Comparison of ENCODE assay signal across 20 cellular contexts in genomic region chr20:24492031-24492607, GRCh38. TPM values are rescaled to one million over a fixed set of nuclear protein-coding genes. Genes with fewer than 3 reads are reported as not detected.
A peak's percentile ranks its signal among the peaks of the same experiment; 100 is the strongest.
DNase-seq lines count a peak whose midpoint lies in the region; ATAC-seq and TF ChIP-seq lines count a peak whose summit lies in the region.
"Had no signal": no experiment of that assay in that cellular context is flagged by ENCODE, and none has a peak within 500 bp of the region (broad histone marks: within the 10 kb centered on the region; RNA-seq: fewer than 3 reads in every experiment).

No MANE protein-coding gene starts in this region.

- CTCF ChIA-PET in HEK293T (lab: Yijun Ruan, JAX): no interaction called here

- H3K27me3 ChIP-seq in heart right ventricle: no peaks in the 10 kb centered on the region
- H3K27me3 ChIP-seq in iPS-18a (ENCODE audit: control insufficient read depth, insufficient read depth, low read length): no peaks in the 10 kb centered on the region

- H3K9ac ChIP-seq in iPS-18a (ENCODE audit: low read length): no peak overlapping the region

- peaks cover 0 to 38% (median 9%) of the 10 kb centered on the region in 9 donors for H3K4me1 ChIP-seq in heart right ventricle
- peaks cover 26% of the 10 kb centered on the region for H3K4me1 ChIP-seq in iPS-18a (ENCODE audit: control insufficient read depth, low read depth, low read length)

- ATAC-seq in heart right ventricle (peak in 7 of 8 donors; percentile 16 to 58 (median 46)), HG02970 (IDR thresholded peaks at IDR 0.05; ENCODE audit: low FRiP score, unreplicated experiment) (no peak)
- ATAC-seq: natural killer cell treated with Interleukin-12 subunit alpha and Interleukin-12 subunit beta and Interleukin-15 and Interleukin-18, amount 100 ng/mL, for 72 hours had no signal

- H3K27ac ChIP-seq in heart right ventricle (peak overlapping the region in 1 of 10 donors; percentile 34), iPS-18a (ENCODE audit: low read length) (no peak overlapping the region)

- DNase-seq in heart right ventricle (no peak), cardiac septum (ENCODE audit: low spot score) (no peak), astrocyte of the cerebellum (ENCODE audit: low read depth) (no peak), posterior vena cava (ENCODE audit: low spot score) (no peak), HEK293T (ENCODE audit: extremely low spot score) (no peak), SW480 (ENCODE audit: low spot score) (no peak)
- DNase-seq: activated CD4-positive, alpha-beta T cell treated with anti-CD3 and anti-CD28 coated beads, Interleukin-2, amount 50 U/mL, for 1 hour; activated naive CD4-positive, alpha-beta T cell; activated T-cell treated with anti-CD3 and anti-CD28 coated beads for 4 hours; DMS 273 treated with DMSO at 0.1 percent for 48 hours; Karpas-422; NCI-H1048; NCI-H2029 treated with DMSO at 0.1 percent for 48 hours; NCI-H510A; small intestine; stimulated activated CD4-positive, alpha-beta T cell treated with anti-CD3 and anti-CD28 coated beads, Interleukin-4, amount 100 ng/mL, for 1 hour; SW 1271 had no signal

- H3K9me3 ChIP-seq in heart right ventricle: no peaks in the 10 kb centered on the region
- H3K9me3 ChIP-seq in iPS-18a (ENCODE audit: control insufficient read depth, low read depth, low read length): no peaks in the 10 kb centered on the region

- TF ChIP-seq CTCF in heart right ventricle (IDR thresholded peaks at IDR 0.05) (peak in 4 of 9 donors; percentile 14 to 26 (median 22)), astrocyte of the cerebellum (IDR thresholded peaks at IDR 0.05; ENCODE audit: low read depth, low read length, missing control alignments) (peak; percentile 36)

- intact Hi-C loops in heart right ventricle (cut with DNase I) (no loop called here), cardiac septum (cut with DNase I) (no loop called here), posterior vena cava (cut with DNase I) (no loop called here)

- POLR2A ChIA-PET in HEK293T (lab: Yijun Ruan, JAX): no interaction called here

- in situ Hi-C loops in astrocyte of the cerebellum (cut with HindIII; ENCODE audit: low sequenced_read_pairs): no loop called here

- H3K4me3 ChIP-seq in heart right ventricle (no peak overlapping the region), astrocyte of the cerebellum (ENCODE audit: low read depth, low read length) (no peak overlapping the region), iPS-18a (ENCODE audit: low read length) (peak overlapping the region; percentile 23)

- H3K36me3 ChIP-seq in heart right ventricle (no peaks in the 10 kb centered on the region), iPS-18a (ENCODE audit: control insufficient read depth, low read depth, low read length) (peaks cover 17% of the 10 kb centered on the region)

- 52 to 57% methylated on average over 16 of the region's 16 CpGs for WGBS in heart right ventricle, 2 donors

TF ChIP-seq in HEK293T, 16 proteins besides CTCF, POLR2A, EP300 and RAD21:
- TF ChIP-seq ELF4 (IDR thresholded peaks at IDR 0.05) (no peak), FOXA1 (IDR thresholded peaks at IDR 0.05) (no peak), BHLHE40 (IDR thresholded peaks at IDR 0.05; ENCODE audit: borderline replicate concordance) (no peak)

RNA-seq across cellular contexts. Expression of gene SYNDIG1, which starts 22.7 kb away (rescaled TPM):
- total RNA-seq in heart right ventricle: 10 to 100 TPM in 9 of 10 donors, 1 to 10 TPM in 1; 8.7 to 34.7 (median 22.6) TPM
- 10 to 100 TPM in 1 of 2 donors, 1 to 10 TPM in 1; 8.6 to 13.1 TPM for polyA plus RNA-seq in heart right ventricle
- total RNA-seq in cardiac septum: 17.6 TPM
- total RNA-seq in posterior vena cava: 10 to 100 TPM; 11.3 to 22.5 TPM
- total RNA-seq: natural killer cell treated with Interleukin-12 subunit alpha and Interleukin-12 subunit beta and Interleukin-15 and Interleukin-18, amount 100 ng/mL, for 72 hours had no signal
